In genomic region chr12:62602445-62603060, GRCh38 we compare ENCODE assay signal across 7 cellular contexts.
DNase-seq lines count a peak whose midpoint lies in the region; ATAC-seq, FAIRE-seq and TF ChIP-seq lines count a peak whose summit lies in the region.

No MANE protein-coding gene starts in this region.

- WGBS in hepatocyte (ENCODE audit: low lambda C conversion rate, missing lambda C conversion rate) = under 1% methylated on average over 58 of the region's 59 CpGs

- no peak for TF ChIP-seq CTCF in astrocyte (IDR thresholded peaks at IDR 0.05; ENCODE audit: insufficient read depth, low read depth, low read length)
- no peak for TF ChIP-seq CTCF in hepatocyte (IDR thresholded peaks at IDR 0.05; ENCODE audit: poor library complexity)

- H3K4me2 ChIP-seq in astrocyte (ENCODE audit: low read length) = peak overlapping the region; percentile 92
- peak overlapping the region; percentile 83 for H3K4me2 ChIP-seq in hepatocyte

- ATAC-seq in GM18505 (IDR thresholded peaks at IDR 0.05; ENCODE audit: unreplicated experiment) (peak; percentile 74), HG02970 (IDR thresholded peaks at IDR 0.05; ENCODE audit: low FRiP score, unreplicated experiment) (peak; percentile 71)

- peak overlapping the region; percentile 98 for H3K27ac Mint-ChIP-seq in T-helper 2 cell treated with Interferon-gamma antibody and Interleukin-4, amounts not matched to agents 5 μg/mL and 100 μg/mL, for 36 hours
- peak overlapping the region; percentile 97 for H3K27ac Mint-ChIP-seq in astrocyte (ENCODE audit: unreplicated experiment)

- H3K79me2 ChIP-seq in astrocyte (ENCODE audit: insufficient read depth, low read length) = peaks cover 62% of the 10 kb centered on the region
- H3K79me2 ChIP-seq in hepatocyte = peaks cover 40% of the 10 kb centered on the region

- peaks cover 32% of the 10 kb centered on the region for H3K4me1 Mint-ChIP-seq in T-helper 2 cell treated with Interferon-gamma antibody and Interleukin-4, amounts not matched to agents 5 μg/mL and 100 μg/mL, for 36 hours (ENCODE audit: low read depth)
- peaks cover 17% of the 10 kb centered on the region for H3K4me1 Mint-ChIP-seq in astrocyte (ENCODE audit: low read depth, unreplicated experiment)

- H3K27me3 ChIP-seq in astrocyte (ENCODE audit: insufficient read depth, low read length) (no peaks in the 10 kb centered on the region), hepatocyte (no peaks in the 10 kb centered on the region)

- FAIRE-seq in astrocyte (lab: Jason Lieb, UNC) = no peak

- H3K9me3 Mint-ChIP-seq in T-helper 2 cell treated with Interferon-gamma antibody and Interleukin-4, amounts not matched to agents 5 μg/mL and 100 μg/mL, for 36 hours = no peaks in the 10 kb centered on the region
- no peaks in the 10 kb centered on the region for H3K9me3 Mint-ChIP-seq in astrocyte (ENCODE audit: unreplicated experiment)

- H3K36me3 ChIP-seq in astrocyte (ENCODE audit: insufficient read depth, low read length) (no peaks in the 10 kb centered on the region), hepatocyte (replicated peaks; ENCODE audit: insufficient read depth, low read depth) (no peaks in the 10 kb centered on the region)

- H3K4me3 ChIP-seq in astrocyte (ENCODE audit: insufficient read depth, low read depth, low read length) = peak overlapping the region; percentile 99
- peak overlapping the region; percentile 70 for H3K4me3 ChIP-seq in hepatocyte

- H3K27me3 Mint-ChIP-seq in T-helper 2 cell treated with Interferon-gamma antibody and Interleukin-4, amounts not matched to agents 5 μg/mL and 100 μg/mL, for 36 hours (ENCODE audit: low read depth) = no peaks in the 10 kb centered on the region
- H3K27me3 Mint-ChIP-seq in astrocyte (ENCODE audit: low read depth, unreplicated experiment) = no peaks in the 10 kb centered on the region

- H3K4me3 Mint-ChIP-seq in T-helper 2 cell treated with Interferon-gamma antibody and Interleukin-4, amounts not matched to agents 5 μg/mL and 100 μg/mL, for 36 hours = peak overlapping the region; percentile 91
- H3K4me3 Mint-ChIP-seq in astrocyte (ENCODE audit: unreplicated experiment) = peak overlapping the region; percentile 87

- H3K36me3 Mint-ChIP-seq in T-helper 2 cell treated with Interferon-gamma antibody and Interleukin-4, amounts not matched to agents 5 μg/mL and 100 μg/mL, for 36 hours (ENCODE audit: low read depth) = peaks cover 27% of the 10 kb centered on the region
- no peaks in the 10 kb centered on the region for H3K36me3 Mint-ChIP-seq in astrocyte (ENCODE audit: low read depth, unreplicated experiment)

- H3K9me2 ChIP-seq in hepatocyte (replicated peaks; ENCODE audit: insufficient read depth) = no peaks in the 10 kb centered on the region

- DNase-seq in NCI-H187 treated with DMSO at 0.1 percent for 48 hours (lab: John Stamatoyannopoulos, UW) (peak; percentile 60), astrocyte (ENCODE audit: low read depth) (peak; percentile 89), hepatocyte (ENCODE audit: low spot score) (peak; percentile 93), retina (peak; percentile 99)
- DNase-seq in T-helper 2 cell treated with Interferon-gamma antibody and Interleukin-4, amounts not matched to agents 5 μg/mL and 100 μg/mL, for 36 hours (ENCODE audit: low spot score) = peak; percentile 85

- TF ChIP-seq POLR2A in GM18505 (IDR thresholded peaks at IDR 0.05; ENCODE audit: borderline replicate concordance, extremely low read depth, insufficient read depth, insufficient read length) = peak; percentile 96

- no peaks in the 10 kb centered on the region for H3K9me3 ChIP-seq in astrocyte (ENCODE audit: insufficient read depth, low read depth, low read length)
- H3K9me3 ChIP-seq in hepatocyte (ENCODE audit: low read depth) = no peaks in the 10 kb centered on the region

- H4K20me1 ChIP-seq in astrocyte (ENCODE audit: insufficient read depth, low read length) = peaks cover 28% of the 10 kb centered on the region
- no peaks in the 10 kb centered on the region for H4K20me1 ChIP-seq in hepatocyte (ENCODE audit: insufficient read depth, poor library complexity, severe bottlenecking)

- H3K27ac ChIP-seq in astrocyte (ENCODE audit: low read depth, low read length) (peak overlapping the region; percentile 99), hepatocyte (peak overlapping the region; percentile 100)

- H3K4me1 ChIP-seq in astrocyte (ENCODE audit: insufficient read depth, low read length) (peaks cover 6% of the 10 kb centered on the region), hepatocyte (ENCODE audit: insufficient read depth) (peaks cover 7% of the 10 kb centered on the region)

- peak overlapping the region; percentile 100 for H3K9ac ChIP-seq in astrocyte (ENCODE audit: low read length)

- H2AFZ ChIP-seq in astrocyte (ENCODE audit: low read depth, low read length) (peak overlapping the region; percentile 86), hepatocyte (peak overlapping the region; percentile 74)

Comparison
In these comparisons a context has a peak if more than half of its experiments do, and no peak if none do; other contexts are left out.
1. Peak in every context shown above with its lines: DNase-seq, ATAC-seq, H3K4me3 ChIP-seq and H3K27ac ChIP-seq.